ENCODE assay signal across 29 cellular contexts in genomic region chr6:41425511-41425910, GRCh38.
"Had no signal": no experiment of that assay in that cellular context is flagged by ENCODE, and none has a peak within 500 bp of the region (broad histone marks: within the 10 kb centered on the region; RNA-seq: fewer than 3 reads in every experiment).

No MANE protein-coding gene starts in this region.

- ATAC-seq: heart left ventricle; left colon; left lung; lower lobe of right lung; right cardiac atrium; stimulated activated effector memory CD8-positive, alpha-beta T cell treated with anti-CD3 and anti-CD28 coated beads, Interleukin-12 subunit alpha, Interleukin-12 subunit beta, amount 100 ng/mL, for 72 hours; upper lobe of right lung had no signal

- FAIRE-seq: islet of Langerhans, kidney, small intestine, urothelium cell line had no signal

- H3K36me3 ChIP-seq: heart left ventricle, left lung, lower lobe of right lung, ovary, prostate gland, sigmoid colon, spleen, thyroid gland, upper lobe of right lung had no signal

- H3K27me3 ChIP-seq: ovary, sigmoid colon, testis, thyroid gland had no signal

- H3K27ac ChIP-seq: left lung, lower lobe of right lung, ovary, spleen, testis, upper lobe of right lung had no signal

- H3K27ac Mint-ChIP-seq: immature natural killer cell; naive thymus-derived CD8-positive, alpha-beta T cell; nephron; stimulated activated effector memory CD8-positive, alpha-beta T cell treated with anti-CD3 and anti-CD28 coated beads, Interleukin-12 subunit alpha, Interleukin-12 subunit beta, amount 100 ng/mL, for 72 hours; stimulated activated naive CD8-positive, alpha-beta T cell treated with anti-CD3 and anti-CD28 coated beads, Interleukin-15, Interleukin-2, amounts not matched to agents 100 ng/mL and 50 ng/mL, for 24 hours had no signal

- H3K4me3 Mint-ChIP-seq: immature natural killer cell; naive thymus-derived CD8-positive, alpha-beta T cell; nephron; neural crest cell; stimulated activated effector memory CD8-positive, alpha-beta T cell treated with anti-CD3 and anti-CD28 coated beads, Interleukin-12 subunit alpha, Interleukin-12 subunit beta, amount 100 ng/mL, for 72 hours; stimulated activated naive CD8-positive, alpha-beta T cell treated with anti-CD3 and anti-CD28 coated beads, Interleukin-15, Interleukin-2, amounts not matched to agents 100 ng/mL and 50 ng/mL, for 24 hours had no signal

- H3K9me3 Mint-ChIP-seq: immature natural killer cell; naive thymus-derived CD8-positive, alpha-beta T cell; nephron; neural crest cell; stimulated activated effector memory CD8-positive, alpha-beta T cell treated with anti-CD3 and anti-CD28 coated beads, Interleukin-12 subunit alpha, Interleukin-12 subunit beta, amount 100 ng/mL, for 72 hours; stimulated activated naive CD8-positive, alpha-beta T cell treated with anti-CD3 and anti-CD28 coated beads, Interleukin-15, Interleukin-2, amounts not matched to agents 100 ng/mL and 50 ng/mL, for 24 hours had no signal

- DNase-seq: heart left ventricle; hypothalamus; immature natural killer cell; kidney; left colon; left lung; lower lobe of right lung; mammary epithelial cell; mesenchymal stem cell; naive thymus-derived CD8-positive, alpha-beta T cell; nucleus accumbens; ovary; retina; right cardiac atrium; sigmoid colon; small intestine; spleen; stimulated activated CD4-positive, alpha-beta T cell treated with anti-CD3 and anti-CD28 coated beads, Interleukin-4, amount 100 ng/mL, for 24 hours; testis; thyroid gland; trophoblast cell; upper lobe of right lung had no signal

- H3K9me3 ChIP-seq: heart left ventricle, left lung, lower lobe of right lung, ovary, prostate gland, sigmoid colon, spleen, testis, thyroid gland, upper lobe of right lung had no signal

- H3K4me3 ChIP-seq: heart left ventricle, left lung, lower lobe of right lung, ovary, prostate gland, sigmoid colon, spleen, testis, thyroid gland, upper lobe of right lung had no signal
